In the genomic region with DNA sequence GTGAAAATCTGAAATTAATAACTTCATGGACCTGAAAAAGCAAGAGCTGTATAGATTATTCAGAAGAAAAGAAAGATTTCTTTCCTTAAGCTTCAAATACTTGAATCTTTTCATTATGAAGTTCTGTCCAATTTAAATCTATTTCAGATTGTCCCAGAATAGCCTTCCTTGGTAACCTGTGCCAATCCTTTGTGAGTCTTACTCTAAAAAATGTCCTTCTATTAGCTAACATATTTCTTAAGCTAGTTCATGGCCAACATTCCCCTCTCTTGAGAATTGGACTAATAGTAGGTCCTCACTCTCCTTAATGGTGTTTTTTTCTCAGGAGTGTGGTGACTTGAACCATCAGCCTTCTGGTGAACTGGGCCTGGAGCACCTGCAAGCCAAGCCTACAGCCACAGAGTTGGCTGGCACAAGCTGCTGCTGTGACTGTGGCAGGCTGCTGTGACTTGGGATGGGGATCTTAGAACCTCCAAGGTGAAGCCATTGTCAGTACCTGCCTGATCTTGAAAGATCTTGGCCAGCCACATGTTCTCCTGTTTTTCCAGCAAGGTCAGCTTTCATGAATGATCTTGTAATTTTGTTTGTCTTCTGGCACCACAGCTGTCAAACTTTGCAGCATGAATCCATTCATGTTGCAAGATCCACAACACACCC, we compare ENCODE assay signal across 19 cellular contexts.
DNase-seq lines count a peak whose midpoint lies in the region; ATAC-seq, FAIRE-seq and TF ChIP-seq lines count a peak whose summit lies in the region.
"Had no signal": no experiment of that assay in that cellular context is flagged by ENCODE, and none has a peak within 500 bp of the region (broad histone marks: within the 10 kb centered on the region; RNA-seq: fewer than 3 reads in every experiment).

No MANE protein-coding gene starts in this region.

- intact Hi-C loops in activated naive CD4-positive, alpha-beta T cell treated with anti-CD3 and anti-CD28 coated beads for 36 hours (cut with micrococcal nuclease) = no loop called here

- H3K36me3 Mint-ChIP-seq in activated naive CD4-positive, alpha-beta T cell treated with anti-CD3 and anti-CD28 coated beads for 36 hours (ENCODE audit: low read depth) = no peaks in the 10 kb centered on the region
- H3K36me3 Mint-ChIP-seq: CD4-positive, alpha-beta memory T cell had no signal

- H3K27ac Mint-ChIP-seq in activated naive CD4-positive, alpha-beta T cell treated with anti-CD3 and anti-CD28 coated beads for 36 hours = no peak overlapping the region
- H3K27ac Mint-ChIP-seq: CD4-positive, alpha-beta memory T cell; H9 had no signal

- H3K36me3 ChIP-seq in gastroesophageal sphincter (no peaks in the 10 kb centered on the region), suprapubic skin (no peaks in the 10 kb centered on the region)
- H3K36me3 ChIP-seq: BE2C, Peyer's patch had no signal

- H3K9me3 Mint-ChIP-seq in activated naive CD4-positive, alpha-beta T cell treated with anti-CD3 and anti-CD28 coated beads for 36 hours = no peaks in the 10 kb centered on the region
- H3K9me3 Mint-ChIP-seq: CD4-positive, alpha-beta memory T cell; H9 had no signal

- peak; percentile 44 for FAIRE-seq in HTR-8/SVneo (lab: Jason Lieb, UNC)
- FAIRE-seq in urothelium cell line (lab: Jason Lieb, UNC) = no peak
- FAIRE-seq: D721Med had no signal

- H3K9me3 ChIP-seq in gastroesophageal sphincter = no peaks in the 10 kb centered on the region
- no peaks in the 10 kb centered on the region for H3K9me3 ChIP-seq in suprapubic skin
- H3K9me3 ChIP-seq: BE2C, Peyer's patch had no signal

- ATAC-seq in gastroesophageal sphincter = peak; percentile 79

- DNase-seq in HTR-8/SVneo (ENCODE audit: insufficient read length, low spot score) (no peak), epithelial cell of esophagus (ENCODE audit: low read depth) (peak; percentile 29), suprapubic skin (ENCODE audit: low spot score in 2 of 2) (no peak), DMS79 (lab: John Stamatoyannopoulos, UW) (no peak), islet precursor cell (no peak), urothelium cell line (ENCODE audit: low spot score) (no peak)
- DNase-seq in activated naive CD4-positive, alpha-beta T cell treated with anti-CD3 and anti-CD28 coated beads for 36 hours = no peak
- DNase-seq: BE2C; CD4-positive, alpha-beta memory T cell; H9; NCI-H1092 treated with DMSO at 0.1 percent for 48 hours; NCI-H1694 treated with DMSO at 0.1 percent for 48 hours; NCI-H446; NCI-H774; Peyer's patch; SHP77 had no signal

- TF ChIP-seq POLR2A in gastroesophageal sphincter (IDR thresholded peaks at IDR 0.05) (no peak), suprapubic skin (IDR thresholded peaks at IDR 0.05) (no peak)

- no peak for TF ChIP-seq EP300 in gastroesophageal sphincter (IDR thresholded peaks at IDR 0.05)
- no peak for TF ChIP-seq EP300 in suprapubic skin (IDR thresholded peaks at IDR 0.05)

- no peak overlapping the region for H3K4me3 Mint-ChIP-seq in activated naive CD4-positive, alpha-beta T cell treated with anti-CD3 and anti-CD28 coated beads for 36 hours
- H3K4me3 Mint-ChIP-seq: CD4-positive, alpha-beta memory T cell; H9 had no signal

- no peaks in the 10 kb centered on the region for H3K27me3 Mint-ChIP-seq in activated naive CD4-positive, alpha-beta T cell treated with anti-CD3 and anti-CD28 coated beads for 36 hours (ENCODE audit: low read depth)

- H3K4me1 Mint-ChIP-seq in activated naive CD4-positive, alpha-beta T cell treated with anti-CD3 and anti-CD28 coated beads for 36 hours (ENCODE audit: low read depth) = peaks cover 2% of the 10 kb centered on the region
- H3K4me1 Mint-ChIP-seq: CD4-positive, alpha-beta memory T cell had no signal

- H3K27ac ChIP-seq in gastroesophageal sphincter (no peak overlapping the region), suprapubic skin (peak overlapping the region; percentile 66)
- H3K27ac ChIP-seq: KMS-11, Peyer's patch had no signal

- H3K4me3 ChIP-seq in epithelial cell of esophagus (ENCODE audit: low read length) (no peak overlapping the region), gastroesophageal sphincter (no peak overlapping the region), suprapubic skin (no peak overlapping the region)
- H3K4me3 ChIP-seq: Peyer's patch had no signal

- TF ChIP-seq CTCF in epithelial cell of esophagus (IDR thresholded peaks at IDR 0.05; ENCODE audit: insufficient read depth, low read depth, low read length, missing control alignments) (no peak), gastroesophageal sphincter (IDR thresholded peaks at IDR 0.05) (no peak), suprapubic skin (IDR thresholded peaks at IDR 0.05) (no peak)

- CTCF ChIA-PET in activated naive CD4-positive, alpha-beta T cell treated with anti-CD3 and anti-CD28 coated beads for 36 hours (lab: Charles Lee) = interaction anchor here (0.6 to 1.2 kb wide), 5 partner anchors 11 to 1380 kb away, joined by 3 to 4 read pairs (median 3); no protein-coding TSS in a partner anchor

- H3K4me1 ChIP-seq in gastroesophageal sphincter = peaks cover 0 to 35% (median 2%) of the 10 kb centered on the region in 3 donors
- H3K4me1 ChIP-seq in suprapubic skin = peaks cover 55% of the 10 kb centered on the region
- H3K4me1 ChIP-seq: Peyer's patch had no signal

- H3K27me3 ChIP-seq in gastroesophageal sphincter = no peaks in the 10 kb centered on the region
- H3K27me3 ChIP-seq in suprapubic skin = no peaks in the 10 kb centered on the region
- H3K27me3 ChIP-seq: BE2C, Peyer's patch had no signal
